In the genomic region with DNA sequence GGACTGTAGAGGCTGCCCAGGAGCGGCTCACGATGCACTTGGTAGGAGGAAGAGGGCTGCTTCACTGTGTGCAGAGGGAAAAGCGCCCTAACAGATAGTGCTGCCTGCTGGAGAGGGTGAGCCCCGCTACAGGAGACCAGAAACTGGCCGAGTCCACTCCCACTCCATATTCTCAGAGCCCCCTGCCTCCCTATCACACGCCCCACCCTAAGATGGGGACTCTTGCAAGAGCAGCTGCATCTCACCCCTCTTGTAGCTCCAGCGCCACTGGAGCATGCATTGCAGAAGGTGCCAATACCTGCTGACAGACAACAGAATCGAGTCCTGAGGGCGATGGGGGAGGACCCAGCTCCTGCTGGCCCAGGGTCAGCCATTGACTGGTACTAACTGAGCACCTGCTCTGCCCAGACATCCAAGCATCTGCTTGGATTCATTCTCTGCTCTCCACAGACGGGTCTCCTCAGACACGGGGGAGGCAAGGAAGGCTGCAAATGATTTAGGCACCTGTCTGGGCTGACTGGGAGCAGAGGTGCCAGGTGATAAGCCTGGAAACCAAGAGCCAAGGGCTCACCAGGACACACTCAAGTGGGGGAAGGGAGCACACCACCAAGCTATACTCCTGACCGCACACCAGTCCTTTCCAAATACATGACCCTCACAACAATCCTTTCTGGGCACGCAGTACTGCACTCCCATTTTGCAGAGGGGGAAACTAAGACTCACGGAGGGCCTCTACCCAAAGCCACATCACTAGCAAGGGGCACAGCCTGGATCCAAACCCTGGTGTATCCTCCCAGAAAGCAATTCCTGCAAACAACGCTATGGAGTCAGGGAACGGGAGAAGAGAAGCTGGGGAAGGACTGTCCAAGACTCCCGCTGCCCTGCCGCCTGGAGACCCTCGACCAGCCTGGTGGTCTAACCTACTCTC, we compare ENCODE assay signal across 8 cellular contexts. TPM values are rescaled to one million over a fixed set of nuclear protein-coding genes. Genes with fewer than 3 reads are reported as not detected.
DNase-seq lines count a peak whose midpoint lies in the region; ATAC-seq and TF ChIP-seq lines count a peak whose summit lies in the region.

No MANE protein-coding gene starts in this region.

- peaks cover 41 to 77% (median 48%) of the 10 kb centered on the region in 3 donors for H3K4me1 ChIP-seq in esophagus squamous epithelium
- H3K4me1 ChIP-seq in rectal smooth muscle tissue (ENCODE audit: control insufficient read depth, insufficient read depth, low read length): peaks cover 21% of the 10 kb centered on the region

- POLR2A ChIA-PET in RWPE1 (lab: Yijun Ruan, JAX; ENCODE audit: low non-redundant PET): interaction anchor here (0.7 to 1.2 kb wide), 4 partner anchors 25 to 47 kb away, joined by 3 to 7 read pairs (median 3); no protein-coding TSS in a partner anchor

- H3K27ac ChIP-seq in RWPE1 (peak overlapping the region; percentile 98), esophagus squamous epithelium (peak overlapping the region; percentile 90 to 100 (median 100)), rectal smooth muscle tissue (ENCODE audit: low read depth, low read length) (peak overlapping the region; percentile 21)

- no peaks in the 10 kb centered on the region for H3K36me3 ChIP-seq in esophagus squamous epithelium
- H3K36me3 ChIP-seq in rectal smooth muscle tissue (ENCODE audit: control insufficient read depth, insufficient read depth, low read length): no peaks in the 10 kb centered on the region

- H3K27me3 ChIP-seq in esophagus squamous epithelium: no peaks in the 10 kb centered on the region
- H3K27me3 ChIP-seq in rectal smooth muscle tissue (ENCODE audit: control insufficient read depth, insufficient read depth, low read length): no peaks in the 10 kb centered on the region

- no peak for TF ChIP-seq CTCF in RWPE1 (conservative IDR thresholded peaks at IDR 0.05; ENCODE audit: low read depth)
- no peak for TF ChIP-seq CTCF in esophagus squamous epithelium (IDR thresholded peaks at IDR 0.05)

- intact Hi-C loops in esophagus squamous epithelium (cut with DNase I): no loop called here

- H3K9me3 ChIP-seq in esophagus squamous epithelium: no peaks in the 10 kb centered on the region

- WGBS in esophagus squamous epithelium, 2 donors: 16 to 48% methylated on average over 7 to 9 of the region's 19 CpGs

- H3K4me3 ChIP-seq in GM08714 (ENCODE audit: low read length) (peak overlapping the region; percentile 97), esophagus squamous epithelium (peak overlapping the region; percentile 78 to 99 (median 90)), rectal smooth muscle tissue (ENCODE audit: low read length) (peak overlapping the region; percentile 78)

- CTCF ChIA-PET in RWPE1 (lab: Yijun Ruan, JAX): interaction anchor here (0.5 to 2.8 kb wide), 5 partner anchors 46 to 629 kb away, joined by 3 to 14 read pairs (median 5); no protein-coding TSS in a partner anchor

- DNase-seq in RWPE1 (ENCODE audit: low spot score) (no peak), esophagus squamous epithelium (lab: John Stamatoyannopoulos, UW) (no peak), DMS153 treated with DMSO at 0.1 percent for 48 hours (lab: John Stamatoyannopoulos, UW; ENCODE audit: unreplicated experiment) (no peak)
- no peak for DNase-seq in activated CD4-positive, alpha-beta T cell treated with anti-CD3 and anti-CD28 coated beads for 4 hours

- no peak for ATAC-seq in GM19455 (IDR thresholded peaks at IDR 0.05; ENCODE audit: unreplicated experiment)
- no peak for ATAC-seq in HG03025 (IDR thresholded peaks at IDR 0.05; ENCODE audit: low FRiP score, unreplicated experiment)

- no peak for TF ChIP-seq POLR2A in esophagus squamous epithelium (IDR thresholded peaks at IDR 0.05)

- H3K9ac ChIP-seq in rectal smooth muscle tissue (ENCODE audit: low read length): peak overlapping the region; percentile 50

RNA-seq across cellular contexts. Expression of a gene that starts 1.6 kb away (rescaled TPM):
- total RNA-seq in esophagus squamous epithelium: 100 to 1,000 TPM in 1 of 4 donors, 10 to 100 TPM in 3; 81.7 to 116 (median 91.1) TPM

Comparison
In these comparisons a context has a peak if more than half of its experiments do, and no peak if none do; other contexts are left out.
1. H3K27ac ChIP-seq: peak in every context shown above with its lines; median percentile 100 in esophagus squamous epithelium; 98 in RWPE1; 21 in rectal smooth muscle tissue.